ENCODE assay signal across 8 cellular contexts in genomic region chr12:132189378-132190011, GRCh38. TPM values are rescaled to one million over a fixed set of nuclear protein-coding genes. Genes with fewer than 3 reads are reported as not detected.
A peak's percentile ranks its signal among the peaks of the same experiment; 100 is the strongest.
DNase-seq lines count a peak whose midpoint lies in the region; ATAC-seq and TF ChIP-seq lines count a peak whose summit lies in the region.

No MANE protein-coding gene starts in this region.

- intact Hi-C loops in activated naive CD4-positive, alpha-beta T cell treated with anti-CD3 and anti-CD28 coated beads for 36 hours (cut with micrococcal nuclease) = loop anchor here (1.0 to 2.0 kb wide), 7 partner anchors 11 to 521 kb away; partner anchors contain the start of genes DDX51, NOC4L and PGAM5
- intact Hi-C loops in testis (cut with DNase I; ENCODE audit: low total_unique reads) = no loop called here

- TF ChIP-seq POLR2A in testis (IDR thresholded peaks at IDR 0.05) = no peak

- TF ChIP-seq CTCF in osteoblast (IDR thresholded peaks at IDR 0.05; ENCODE audit: extremely low read depth, low read depth, low read length) = no peak
- no peak for TF ChIP-seq CTCF in testis (IDR thresholded peaks at IDR 0.05)

- peak; percentile 53 for DNase-seq in DMS 273 treated with DMSO at 0.1 percent for 48 hours (lab: John Stamatoyannopoulos, UW)
- DNase-seq in HuH-7 (ENCODE audit: low spot score) = peak; percentile 55
- peak; percentile 81 to 87 for DNase-seq in SJSA1 (ENCODE audit: low read depth in 1 of 2, low spot score in 2 of 2)
- peak; percentile 92 for DNase-seq in activated naive CD4-positive, alpha-beta T cell treated with anti-CD3 and anti-CD28 coated beads for 36 hours
- DNase-seq in glomerular visceral epithelial cell (ENCODE audit: extremely low spot score) = peak; percentile 90
- peak; percentile 99 for DNase-seq in osteoblast (ENCODE audit: insufficient read length, low spot score, missing footprints)
- peak; percentile 87 for DNase-seq in testis

- H3K79me2 ChIP-seq in osteoblast (ENCODE audit: insufficient read depth, low read length) = no peaks in the 10 kb centered on the region

- peak overlapping the region; percentile 89 for H3K4me3 Mint-ChIP-seq in activated naive CD4-positive, alpha-beta T cell treated with anti-CD3 and anti-CD28 coated beads for 36 hours

- H3K4me1 Mint-ChIP-seq in activated naive CD4-positive, alpha-beta T cell treated with anti-CD3 and anti-CD28 coated beads for 36 hours (ENCODE audit: low read depth) = peaks cover 31% of the 10 kb centered on the region

- H3K4me2 ChIP-seq in osteoblast (ENCODE audit: insufficient read depth, low read length) = peak overlapping the region; percentile 85

- H3K9me3 ChIP-seq in SJSA1 (replicated peaks) = peaks cover 5% of the 10 kb centered on the region
- H3K9me3 ChIP-seq in osteoblast (ENCODE audit: low read depth, low read length) = peaks cover 10% of the 10 kb centered on the region
- no peaks in the 10 kb centered on the region for H3K9me3 ChIP-seq in testis

- no peaks in the 10 kb centered on the region for H3K27me3 Mint-ChIP-seq in activated naive CD4-positive, alpha-beta T cell treated with anti-CD3 and anti-CD28 coated beads for 36 hours (ENCODE audit: low read depth)

- H3K27ac Mint-ChIP-seq in activated naive CD4-positive, alpha-beta T cell treated with anti-CD3 and anti-CD28 coated beads for 36 hours = peak overlapping the region; percentile 50

- no peaks in the 10 kb centered on the region for H4K20me1 ChIP-seq in osteoblast (ENCODE audit: insufficient read depth, low read length)

- H3K36me3 Mint-ChIP-seq in activated naive CD4-positive, alpha-beta T cell treated with anti-CD3 and anti-CD28 coated beads for 36 hours (ENCODE audit: low read depth) = peaks cover 9% of the 10 kb centered on the region

- peak overlapping the region; percentile 31 for H3K4me3 ChIP-seq in SJSA1
- peak overlapping the region; percentile 70 for H3K4me3 ChIP-seq in osteoblast (ENCODE audit: insufficient read depth, low read length)
- peak overlapping the region; percentile 49 to 65 for H3K4me3 ChIP-seq in testis

- H3K27me3 ChIP-seq in SJSA1 (replicated peaks) (peaks cover 20% of the 10 kb centered on the region), osteoblast (ENCODE audit: insufficient read depth, low read length) (peaks cover under 1% of the 10 kb centered on the region), testis (no peaks in the 10 kb centered on the region)

- WGBS in testis, 2 donors = 0% methylated on average over 3 to 67 of the region's 69 CpGs

- CTCF ChIA-PET in activated naive CD4-positive, alpha-beta T cell treated with anti-CD3 and anti-CD28 coated beads for 36 hours (lab: Charles Lee) = interaction anchor here (0.6 to 0.9 kb wide), 2 partner anchors 28 to 564 kb away, joined by 3 read pairs; no protein-coding TSS in a partner anchor

- no peaks in the 10 kb centered on the region for H3K36me3 ChIP-seq in SJSA1
- no peaks in the 10 kb centered on the region for H3K36me3 ChIP-seq in osteoblast (ENCODE audit: insufficient read depth, low read length)
- H3K36me3 ChIP-seq in testis (ENCODE audit: low read depth, missing control alignments) = no peaks in the 10 kb centered on the region

- H3K4me1 ChIP-seq in SJSA1 (replicated peaks) (peaks cover 11% of the 10 kb centered on the region), osteoblast (ENCODE audit: insufficient read depth, low read length) (no peaks in the 10 kb centered on the region), testis (peaks cover 11% of the 10 kb centered on the region)

- H3K27ac ChIP-seq in SJSA1 (no peak overlapping the region), osteoblast (ENCODE audit: low read depth, low read length) (no peak overlapping the region), testis (peak overlapping the region; percentile 47 to 66)

- peak overlapping the region; percentile 88 for H2AFZ ChIP-seq in osteoblast (ENCODE audit: low read length)

- ATAC-seq in GM21423 (IDR thresholded peaks at IDR 0.05; ENCODE audit: unreplicated experiment) = peak; percentile 94

- H3K9me3 Mint-ChIP-seq in activated naive CD4-positive, alpha-beta T cell treated with anti-CD3 and anti-CD28 coated beads for 36 hours = peaks cover 19% of the 10 kb centered on the region

RNA-seq across cellular contexts. Expression of gene NOC4L, which starts 45.2 kb away (rescaled TPM):
- 10.1 and 11.9 TPM in 2 replicates for total RNA-seq in SJSA1 (2014; rRNA removed; shearing (Covaris generic))
- 10 to 100 TPM; 27.1 to 27.4 TPM for total RNA-seq in activated naive CD4-positive, alpha-beta T cell treated with anti-CD3 and anti-CD28 coated beads for 36 hours
- total RNA-seq in osteoblast = 7.7 and 11.2 TPM in 2 replicates
- 10 to 100 TPM; 64.4 to 65.2 TPM for total RNA-seq in testis
- 67.2 TPM for polyA plus RNA-seq in testis (ENCODE audit: insufficient read depth, low read depth, low replicate concordance)

RNA-seq across cellular contexts. Expression of gene DDX51, which starts 45.4 kb away (rescaled TPM):
- 8.9 and 11.8 TPM in 2 replicates for total RNA-seq in SJSA1 (2014; rRNA removed; shearing (Covaris generic))
- total RNA-seq in activated naive CD4-positive, alpha-beta T cell treated with anti-CD3 and anti-CD28 coated beads for 36 hours = 10 to 100 TPM; 18.8 to 20.0 TPM
- total RNA-seq in osteoblast (6.2 and 7.4 TPM in 2 replicates), testis (10 to 100 TPM; 29.0 to 32.8 TPM)
- polyA plus RNA-seq in testis (ENCODE audit: insufficient read depth, low read depth, low replicate concordance) = 18.8 TPM

Comparison
In these comparisons a context has a peak if more than half of its experiments do, and no peak if none do; other contexts are left out.
1. H3K27ac ChIP-seq: peak in testis (2 of 2); none in SJSA1 (single experiment) and osteoblast (single experiment).
2. Peak in every context shown above with its lines, with median percentiles within 50 percentile points of each other: DNase-seq and H3K4me3 ChIP-seq.